1 cellular context compared by ENCODE assay signal in the genomic region with DNA sequence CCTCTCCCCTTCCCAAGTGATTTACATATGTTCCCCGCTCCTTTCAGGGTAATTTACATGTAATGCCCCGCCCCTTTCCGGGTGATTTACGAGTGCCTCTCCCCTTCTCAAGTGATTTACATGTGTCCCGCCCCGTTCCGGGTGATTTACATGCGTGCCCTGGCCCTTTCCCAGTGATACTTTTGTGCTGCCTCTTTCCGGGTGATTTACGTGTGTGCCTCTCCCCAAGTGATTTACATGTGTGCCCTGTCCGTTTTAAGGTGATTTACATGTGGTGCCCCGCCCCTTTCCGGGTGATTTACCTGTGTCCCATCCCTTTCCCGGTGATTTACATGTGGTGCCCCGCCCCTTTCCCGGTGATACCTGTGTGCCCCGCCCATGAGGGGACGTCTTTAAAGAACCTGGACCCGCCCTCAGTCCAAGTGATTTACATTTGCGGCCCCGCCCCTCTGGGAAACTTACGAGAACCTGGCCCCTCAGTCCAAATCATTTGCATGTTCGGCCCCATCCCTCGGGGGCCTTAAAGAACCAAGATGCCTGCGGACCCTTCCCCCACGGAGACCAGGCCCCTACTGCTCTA.
TF ChIP-seq lines count a peak whose summit lies in the region.

No MANE protein-coding gene starts in this region.

TF ChIP-seq in K562, 482 proteins besides CTCF, POLR2A, EP300 and RAD21 (continues in another document):
- TF ChIP-seq PTBP1 (IDR thresholded peaks at IDR 0.05; ENCODE audit: low read depth, low read length): 0 out of 2 replicates have a peak, but pooled peaks have one; percentile 20
- TF ChIP-seq, protein P1, sequence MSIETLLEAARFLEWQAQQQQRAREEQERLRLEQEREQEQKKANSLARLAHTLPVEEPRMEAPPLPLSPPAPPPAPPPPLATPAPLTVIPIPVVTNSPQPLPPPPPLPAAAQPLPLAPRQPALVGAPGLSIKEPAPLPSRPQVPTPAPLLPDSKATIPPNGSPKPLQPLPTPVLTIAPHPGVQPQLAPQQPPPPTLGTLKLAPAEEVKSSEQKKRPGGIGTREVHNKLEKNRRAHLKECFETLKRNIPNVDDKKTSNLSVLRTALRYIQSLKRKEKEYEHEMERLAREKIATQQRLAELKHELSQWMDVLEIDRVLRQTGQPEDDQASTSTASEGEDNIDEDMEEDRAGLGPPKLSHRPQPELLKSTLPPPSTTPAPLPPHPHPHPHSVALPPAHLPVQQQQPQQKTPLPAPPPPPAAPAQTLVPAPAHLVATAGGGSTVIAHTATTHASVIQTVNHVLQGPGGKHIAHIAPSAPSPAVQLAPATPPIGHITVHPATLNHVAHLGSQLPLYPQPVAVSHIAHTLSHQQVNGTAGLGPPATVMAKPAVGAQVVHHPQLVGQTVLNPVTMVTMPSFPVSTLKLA (conservative IDR thresholded peaks at IDR 0.05): peak in 1 of 2 experiments; percentile 37; a peak in 2 of 4 replicates
- 0 out of 2 replicates have a peak, but pooled peaks have one; percentile 25 for TF ChIP-seq HDGF (IDR thresholded peaks at IDR 0.05)
- TF ChIP-seq, protein P2, sequence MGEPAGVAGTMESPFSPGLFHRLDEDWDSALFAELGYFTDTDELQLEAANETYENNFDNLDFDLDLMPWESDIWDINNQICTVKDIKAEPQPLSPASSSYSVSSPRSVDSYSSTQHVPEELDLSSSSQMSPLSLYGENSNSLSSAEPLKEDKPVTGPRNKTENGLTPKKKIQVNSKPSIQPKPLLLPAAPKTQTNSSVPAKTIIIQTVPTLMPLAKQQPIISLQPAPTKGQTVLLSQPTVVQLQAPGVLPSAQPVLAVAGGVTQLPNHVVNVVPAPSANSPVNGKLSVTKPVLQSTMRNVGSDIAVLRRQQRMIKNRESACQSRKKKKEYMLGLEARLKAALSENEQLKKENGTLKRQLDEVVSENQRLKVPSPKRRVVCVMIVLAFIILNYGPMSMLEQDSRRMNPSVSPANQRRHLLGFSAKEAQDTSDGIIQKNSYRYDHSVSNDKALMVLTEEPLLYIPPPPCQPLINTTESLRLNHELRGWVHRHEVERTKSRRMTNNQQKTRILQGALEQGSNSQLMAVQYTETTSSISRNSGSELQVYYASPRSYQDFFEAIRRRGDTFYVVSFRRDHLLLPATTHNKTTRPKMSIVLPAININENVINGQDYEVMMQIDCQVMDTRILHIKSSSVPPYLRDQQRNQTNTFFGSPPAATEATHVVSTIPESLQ (CRISPR knock-in tag; IDR thresholded peaks at IDR 0.05): 0 out of 2 replicates have a peak, but pooled peaks have one; percentile 7
- TF ChIP-seq, protein P3, sequence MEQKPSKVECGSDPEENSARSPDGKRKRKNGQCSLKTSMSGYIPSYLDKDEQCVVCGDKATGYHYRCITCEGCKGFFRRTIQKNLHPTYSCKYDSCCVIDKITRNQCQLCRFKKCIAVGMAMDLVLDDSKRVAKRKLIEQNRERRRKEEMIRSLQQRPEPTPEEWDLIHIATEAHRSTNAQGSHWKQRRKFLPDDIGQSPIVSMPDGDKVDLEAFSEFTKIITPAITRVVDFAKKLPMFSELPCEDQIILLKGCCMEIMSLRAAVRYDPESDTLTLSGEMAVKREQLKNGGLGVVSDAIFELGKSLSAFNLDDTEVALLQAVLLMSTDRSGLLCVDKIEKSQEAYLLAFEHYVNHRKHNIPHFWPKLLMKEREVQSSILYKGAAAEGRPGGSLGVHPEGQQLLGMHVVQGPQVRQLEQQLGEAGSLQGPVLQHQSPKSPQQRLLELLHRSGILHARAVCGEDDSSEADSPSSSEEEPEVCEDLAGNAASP (IDR thresholded peaks at IDR 0.05): no peak
- peak; percentile 93 for TF ChIP-seq SP1 (CRISPR knock-in tag; IDR thresholded peaks at IDR 0.05)
- TF ChIP-seq, protein P4, sequence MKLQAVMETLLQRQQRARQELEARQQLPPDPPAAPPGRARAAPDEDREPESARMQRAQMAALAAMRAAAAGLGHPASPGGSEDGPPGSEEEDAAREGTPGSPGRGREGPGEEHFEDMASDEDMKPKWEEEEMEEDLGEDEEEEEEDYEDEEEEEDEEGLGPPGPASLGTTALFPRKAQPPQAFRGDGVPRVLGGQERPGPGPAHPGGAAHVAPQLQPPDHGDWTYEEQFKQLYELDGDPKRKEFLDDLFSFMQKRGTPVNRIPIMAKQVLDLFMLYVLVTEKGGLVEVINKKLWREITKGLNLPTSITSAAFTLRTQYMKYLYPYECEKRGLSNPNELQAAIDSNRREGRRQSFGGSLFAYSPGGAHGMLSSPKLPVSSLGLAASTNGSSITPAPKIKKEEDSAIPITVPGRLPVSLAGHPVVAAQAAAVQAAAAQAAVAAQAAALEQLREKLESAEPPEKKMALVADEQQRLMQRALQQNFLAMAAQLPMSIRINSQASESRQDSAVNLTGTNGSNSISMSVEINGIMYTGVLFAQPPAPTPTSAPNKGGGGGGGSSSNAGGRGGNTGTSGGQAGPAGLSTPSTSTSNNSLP (IDR thresholded peaks at IDR 0.05; ENCODE audit: borderline replicate concordance, low read depth, low read length): no peak; the same call in 1 of the 2 replicates
- 0 out of 2 replicates have a peak, but pooled peaks have one; percentile 10 for TF ChIP-seq LCOR (CRISPR knock-in tag; IDR thresholded peaks at IDR 0.05)
- peak; percentile 100 for TF ChIP-seq MEIS2 (IDR thresholded peaks at IDR 0.05; ENCODE audit: partially characterized antibody)
- peak; percentile 68; the same call in 1 of the 2 replicates for TF ChIP-seq LEF1 (IDR thresholded peaks at IDR 0.05)
- TF ChIP-seq, protein P5, sequence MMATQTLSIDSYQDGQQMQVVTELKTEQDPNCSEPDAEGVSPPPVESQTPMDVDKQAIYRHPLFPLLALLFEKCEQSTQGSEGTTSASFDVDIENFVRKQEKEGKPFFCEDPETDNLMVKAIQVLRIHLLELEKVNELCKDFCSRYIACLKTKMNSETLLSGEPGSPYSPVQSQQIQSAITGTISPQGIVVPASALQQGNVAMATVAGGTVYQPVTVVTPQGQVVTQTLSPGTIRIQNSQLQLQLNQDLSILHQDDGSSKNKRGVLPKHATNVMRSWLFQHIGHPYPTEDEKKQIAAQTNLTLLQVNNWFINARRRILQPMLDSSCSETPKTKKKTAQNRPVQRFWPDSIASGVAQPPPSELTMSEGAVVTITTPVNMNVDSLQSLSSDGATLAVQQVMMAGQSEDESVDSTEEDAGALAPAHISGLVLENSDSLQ (IDR thresholded peaks at IDR 0.05): peak; percentile 99
- TF ChIP-seq, protein P6, sequence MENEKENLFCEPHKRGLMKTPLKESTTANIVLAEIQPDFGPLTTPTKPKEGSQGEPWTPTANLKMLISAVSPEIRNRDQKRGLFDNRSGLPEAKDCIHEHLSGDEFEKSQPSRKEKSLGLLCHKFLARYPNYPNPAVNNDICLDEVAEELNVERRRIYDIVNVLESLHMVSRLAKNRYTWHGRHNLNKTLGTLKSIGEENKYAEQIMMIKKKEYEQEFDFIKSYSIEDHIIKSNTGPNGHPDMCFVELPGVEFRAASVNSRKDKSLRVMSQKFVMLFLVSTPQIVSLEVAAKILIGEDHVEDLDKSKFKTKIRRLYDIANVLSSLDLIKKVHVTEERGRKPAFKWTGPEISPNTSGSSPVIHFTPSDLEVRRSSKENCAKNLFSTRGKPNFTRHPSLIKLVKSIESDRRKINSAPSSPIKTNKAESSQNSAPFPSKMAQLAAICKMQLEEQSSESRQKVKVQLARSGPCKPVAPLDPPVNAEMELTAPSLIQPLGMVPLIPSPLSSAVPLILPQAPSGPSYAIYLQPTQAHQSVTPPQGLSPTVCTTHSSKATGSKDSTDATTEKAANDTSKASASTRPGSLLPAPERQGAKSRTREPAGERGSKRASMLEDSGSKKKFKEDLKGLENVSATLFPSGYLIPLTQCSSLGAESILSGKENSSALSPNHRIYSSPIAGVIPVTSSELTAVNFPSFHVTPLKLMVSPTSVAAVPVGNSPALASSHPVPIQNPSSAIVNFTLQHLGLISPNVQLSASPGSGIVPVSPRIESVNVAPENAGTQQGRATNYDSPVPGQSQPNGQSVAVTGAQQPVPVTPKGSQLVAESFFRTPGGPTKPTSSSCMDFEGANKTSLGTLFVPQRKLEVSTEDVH (IDR thresholded peaks at IDR 0.05; ENCODE audit: low read depth, partially characterized antibody): peak; percentile 20
- peak in 1 of 2 experiments; percentile 74 for TF ChIP-seq FOXK2 (conservative IDR thresholded peaks at IDR 0.05 in 1 of 2, IDR thresholded peaks at IDR 0.05 in 1 of 2; ENCODE audit: low read depth in 2 of 2)
- TF ChIP-seq ELF4 (CRISPR knock-in tag; IDR thresholded peaks at IDR 0.05): 0 out of 2 replicates have a peak, but pooled peaks have one; percentile 41
- TF ChIP-seq, protein P7, sequence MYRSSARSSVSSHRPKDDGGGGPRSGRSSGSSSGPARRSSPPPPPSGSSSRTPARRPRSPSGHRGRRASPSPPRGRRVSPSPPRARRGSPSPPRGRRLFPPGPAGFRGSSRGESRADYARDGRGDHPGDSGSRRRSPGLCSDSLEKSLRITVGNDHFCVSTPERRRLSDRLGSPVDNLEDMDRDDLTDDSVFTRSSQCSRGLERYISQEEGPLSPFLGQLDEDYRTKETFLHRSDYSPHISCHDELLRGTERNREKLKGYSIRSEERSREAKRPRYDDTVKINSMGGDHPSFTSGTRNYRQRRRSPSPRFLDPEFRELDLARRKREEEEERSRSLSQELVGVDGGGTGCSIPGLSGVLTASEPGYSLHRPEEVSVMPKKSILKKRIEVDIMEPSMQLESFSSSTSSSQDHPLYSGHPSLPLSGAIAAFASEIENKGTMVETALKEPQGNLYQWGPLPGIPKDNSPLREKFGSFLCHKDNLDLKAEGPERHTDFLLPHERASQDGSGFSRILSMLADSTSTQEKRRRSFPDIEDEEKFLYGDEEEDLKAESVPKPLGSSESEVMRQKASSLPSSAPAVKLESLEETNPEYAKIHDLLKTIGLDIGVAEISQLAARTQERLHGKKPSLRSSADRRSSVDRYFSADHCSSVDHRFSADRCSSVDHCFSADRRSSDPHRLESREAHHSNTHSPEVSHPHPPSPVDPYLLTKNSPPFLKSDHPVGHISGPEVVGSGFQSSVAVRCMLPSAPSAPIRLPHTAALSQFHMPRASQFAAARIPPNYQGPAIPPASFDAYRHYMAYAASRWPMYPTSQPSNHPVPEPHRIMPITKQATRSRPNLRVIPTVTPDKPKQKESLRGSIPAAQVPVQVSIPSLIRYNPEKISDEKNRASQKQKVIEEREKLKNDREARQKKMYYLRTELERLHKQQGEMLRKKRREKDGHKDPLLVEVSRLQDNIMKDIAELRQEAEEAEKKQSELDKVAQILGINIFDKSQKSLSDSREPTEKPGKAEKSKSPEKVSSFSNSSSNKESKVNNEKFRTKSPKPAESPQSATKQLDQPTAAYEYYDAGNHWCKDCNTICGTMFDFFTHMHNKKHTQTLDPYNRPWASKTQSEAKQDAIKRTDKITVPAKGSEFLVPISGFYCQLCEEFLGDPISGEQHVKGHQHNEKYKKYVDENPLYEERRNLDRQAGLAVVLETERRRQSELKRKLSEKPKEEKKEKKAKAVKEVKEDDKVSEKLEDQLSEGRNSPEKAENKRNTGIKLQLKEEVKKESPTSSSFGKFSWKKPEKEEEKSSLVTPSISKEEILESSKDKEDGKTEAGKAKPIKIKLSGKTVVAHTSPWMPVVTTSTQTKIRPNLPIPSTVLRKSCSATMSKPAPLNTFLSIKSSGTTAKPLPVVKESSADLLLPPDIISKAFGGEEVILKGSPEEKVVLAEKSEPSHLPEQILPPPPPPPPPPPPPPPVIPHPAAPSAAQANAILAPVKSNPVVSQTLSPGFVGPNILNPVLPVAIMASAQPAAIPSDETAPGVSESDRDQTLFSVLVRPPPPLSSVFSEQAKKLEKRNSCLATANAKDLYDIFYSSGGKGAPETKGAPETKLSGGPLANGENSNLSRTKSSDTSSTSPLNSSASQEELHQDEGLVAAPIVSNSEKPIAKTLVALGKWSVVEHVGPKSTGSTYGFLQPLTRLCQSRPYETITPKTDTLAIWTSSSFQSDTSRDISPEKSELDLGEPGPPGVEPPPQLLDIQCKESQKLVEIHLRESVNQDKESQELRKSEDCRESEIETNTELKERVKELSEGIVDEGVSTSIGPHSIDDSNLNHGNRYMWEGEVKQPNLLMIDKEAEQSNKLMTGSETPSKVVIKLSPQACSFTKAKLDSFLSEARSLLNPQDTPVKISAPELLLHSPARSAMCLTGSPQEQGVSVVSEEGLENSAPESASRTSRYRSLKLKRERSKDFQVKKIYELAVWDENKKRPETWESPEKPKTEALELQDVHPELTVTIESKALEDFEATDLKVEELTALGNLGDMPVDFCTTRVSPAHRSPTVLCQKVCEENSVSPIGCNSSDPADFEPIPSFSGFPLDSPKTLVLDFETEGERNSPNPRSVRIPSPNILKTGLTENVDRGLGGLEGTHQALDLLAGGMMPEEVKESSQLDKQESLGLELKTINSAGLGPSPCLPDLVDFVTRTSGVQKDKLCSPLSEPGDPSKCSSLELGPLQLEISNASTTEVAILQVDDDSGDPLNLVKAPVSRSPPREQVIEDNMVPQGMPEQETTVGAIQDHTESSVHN (IDR thresholded peaks at IDR 0.05; ENCODE audit: borderline replicate concordance in 1 of 2, low read depth in 1 of 2): peak in 1 of 2 experiments; percentile 44; a peak in 1 of 4 replicates
- TF ChIP-seq, protein P8, sequence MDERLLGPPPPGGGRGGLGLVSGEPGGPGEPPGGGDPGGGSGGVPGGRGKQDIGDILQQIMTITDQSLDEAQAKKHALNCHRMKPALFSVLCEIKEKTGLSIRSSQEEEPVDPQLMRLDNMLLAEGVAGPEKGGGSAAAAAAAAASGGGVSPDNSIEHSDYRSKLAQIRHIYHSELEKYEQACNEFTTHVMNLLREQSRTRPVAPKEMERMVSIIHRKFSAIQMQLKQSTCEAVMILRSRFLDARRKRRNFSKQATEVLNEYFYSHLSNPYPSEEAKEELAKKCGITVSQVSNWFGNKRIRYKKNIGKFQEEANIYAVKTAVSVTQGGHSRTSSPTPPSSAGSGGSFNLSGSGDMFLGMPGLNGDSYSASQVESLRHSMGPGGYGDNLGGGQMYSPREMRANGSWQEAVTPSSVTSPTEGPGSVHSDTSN (CRISPR knock-in tag; IDR thresholded peaks at IDR 0.05; ENCODE audit: low read depth): peak; percentile 64
- TF ChIP-seq, protein P8 (tag; conservative IDR thresholded peaks at IDR 0.05; ENCODE audit: low read depth): peak; percentile 99
- TF ChIP-seq, protein P9, sequence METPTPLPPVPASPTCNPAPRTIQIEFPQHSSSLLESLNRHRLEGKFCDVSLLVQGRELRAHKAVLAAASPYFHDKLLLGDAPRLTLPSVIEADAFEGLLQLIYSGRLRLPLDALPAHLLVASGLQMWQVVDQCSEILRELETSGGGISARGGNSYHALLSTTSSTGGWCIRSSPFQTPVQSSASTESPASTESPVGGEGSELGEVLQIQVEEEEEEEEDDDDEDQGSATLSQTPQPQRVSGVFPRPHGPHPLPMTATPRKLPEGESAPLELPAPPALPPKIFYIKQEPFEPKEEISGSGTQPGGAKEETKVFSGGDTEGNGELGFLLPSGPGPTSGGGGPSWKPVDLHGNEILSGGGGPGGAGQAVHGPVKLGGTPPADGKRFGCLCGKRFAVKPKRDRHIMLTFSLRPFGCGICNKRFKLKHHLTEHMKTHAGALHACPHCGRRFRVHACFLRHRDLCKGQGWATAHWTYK (CRISPR knock-in tag; IDR thresholded peaks at IDR 0.05): 0 out of 2 replicates have a peak, but pooled peaks have one; percentile 63
- 0 out of 2 replicates have a peak, but pooled peaks have one; percentile 38 for TF ChIP-seq ATF7 (IDR thresholded peaks at IDR 0.05)
